ENCODE assay signal across 8 cellular contexts in genomic region chr21:39183272-39184049, GRCh38. TPM values are rescaled to one million over a fixed set of nuclear protein-coding genes. Genes with fewer than 3 reads are reported as not detected.
DNase-seq lines count a peak whose midpoint lies in the region; ATAC-seq and TF ChIP-seq lines count a peak whose summit lies in the region.

Gene PSMG1 (minus strand): TSS chr21:39183451. CDS start chr21:39183385, 66 bp downstream.

- peak within 1 kb of the TSS; percentile 96 for H3K9ac ChIP-seq in rectal smooth muscle tissue (ENCODE audit: low read length)

- H3K27me3 ChIP-seq in rectal smooth muscle tissue (ENCODE audit: control insufficient read depth, insufficient read depth, low read length), result no peaks in the 10 kb centered on the region
- no peaks in the 10 kb centered on the region for H3K27me3 ChIP-seq in vagina

- intact Hi-C loops in vagina (cut with DNase I), result loop anchor here (10.0 kb wide), 1 partner anchor 201 kb away; a partner anchor contains a TSS

- peak within 1 kb of the TSS; percentile 99 for H3K4me3 ChIP-seq in rectal smooth muscle tissue (ENCODE audit: low read length)
- peak within 1 kb of the TSS; percentile 84 to 86 for H3K4me3 ChIP-seq in vagina

- ATAC-seq in GM18519 (IDR thresholded peaks at IDR 0.05; ENCODE audit: low FRiP score, unreplicated experiment) (peak; percentile 71), HG03045 (IDR thresholded peaks at IDR 0.05; ENCODE audit: unreplicated experiment) (peak; percentile 90)

- H3K4me1 ChIP-seq in rectal smooth muscle tissue (ENCODE audit: control insufficient read depth, insufficient read depth, low read length) (peaks cover 15% of the 10 kb centered on the region), vagina (peaks cover 18% of the 10 kb centered on the region)

- peak in 1 of 3 experiments; percentile 27 for TF ChIP-seq CTCF in vagina (IDR thresholded peaks at IDR 0.05)

- H3K36me3 ChIP-seq in rectal smooth muscle tissue (ENCODE audit: control insufficient read depth, insufficient read depth, low read length) (peaks cover 2% of the 10 kb centered on the region), vagina (no peaks in the 10 kb centered on the region)

- peak in 1 of 2 donors; percentile 69 for TF ChIP-seq POLR2A in vagina (IDR thresholded peaks at IDR 0.05)

- no peaks in the 10 kb centered on the region for H3K9me3 ChIP-seq in vagina

- H3K27ac ChIP-seq in rectal smooth muscle tissue (ENCODE audit: low read depth, low read length), result peak within 1 kb of the TSS; percentile 94
- peak within 1 kb of the TSS; percentile 94 for H3K27ac ChIP-seq in vagina

- DNase-seq in NCI-H2081 treated with DMSO at 0.1 percent for 48 hours (lab: John Stamatoyannopoulos, UW) (peak; percentile 36), T1000 (lab: John Stamatoyannopoulos, UW) (peak; percentile 87), astrocyte of the hippocampus (ENCODE audit: low read depth, low spot score) (peak; percentile 98), hepatic stellate cell (ENCODE audit: low spot score) (peak; percentile 80), vagina (ENCODE audit: extremely low spot score in 2 of 2) (peak in 1 of 2 donors; percentile 94)

RNA-seq across cellular contexts. Expression of gene PSMG1, which starts in this region (rescaled TPM):
- total RNA-seq in vagina, result 25.3 TPM
